Comparison of ENCODE assay signal across 4 cellular contexts in genomic region chr12:45655753-45656152, GRCh38.
"Had no signal": no experiment of that assay in that cellular context is flagged by ENCODE, and none has a peak within 500 bp of the region (broad histone marks: within the 10 kb centered on the region; RNA-seq: fewer than 3 reads in every experiment).

No MANE protein-coding gene starts in this region.

- DNase-seq: cerebellar nuclear complex, kidney glomerular epithelial cell, left lung, stomach had no signal
